ENCODE assay signal across 1 cellular context in genomic region chr15:64620991-64621495, GRCh38.
TF ChIP-seq lines count a peak whose summit lies in the region.

No MANE protein-coding gene starts in this region.

TF ChIP-seq in SK-N-SH treated with all-trans-retinoic acid at 6 μM for 48 hours, 23 proteins besides CTCF, POLR2A, EP300 and RAD21 (continued from another document):
- TF ChIP-seq TSHZ2 (CRISPR knock-in tag; IDR thresholded peaks at IDR 0.05) (no peak), ESRRG (CRISPR knock-in tag; IDR thresholded peaks at IDR 0.05) (no peak), ARNTL (CRISPR knock-in tag; IDR thresholded peaks at IDR 0.05; ENCODE audit: borderline replicate concordance, low read depth) (no peak), ZFP30 (CRISPR knock-in tag; IDR thresholded peaks at IDR 0.05) (no peak), BACH2 (CRISPR knock-in tag; IDR thresholded peaks at IDR 0.05; ENCODE audit: borderline replicate concordance) (no peak), ZFP3 (CRISPR knock-in tag; IDR thresholded peaks at IDR 0.05) (no peak), ZNF565 (CRISPR knock-in tag; conservative IDR thresholded peaks at IDR 0.05; ENCODE audit: low read depth) (no peak)
